Comparison of ENCODE assay signal across 15 cellular contexts in the genomic region with DNA sequence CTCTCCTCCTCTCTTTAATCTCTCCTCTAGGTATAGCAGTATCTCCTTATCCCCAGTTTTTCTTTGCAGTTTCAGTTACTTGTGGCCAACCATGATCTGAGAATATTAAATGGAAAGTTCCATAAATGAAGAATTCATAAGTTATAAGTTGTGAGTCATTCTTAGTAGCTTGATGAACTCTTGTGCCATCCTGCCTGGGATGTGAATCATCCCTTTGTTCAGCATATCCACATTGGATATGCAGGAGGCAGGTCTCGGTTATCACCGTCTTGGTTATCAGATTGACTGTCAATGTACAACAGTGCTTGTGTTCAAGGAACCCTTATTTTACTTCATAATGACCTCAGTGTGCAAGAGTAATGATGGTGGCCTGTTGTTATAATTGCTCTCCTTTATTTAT.
DNase-seq lines count a peak whose midpoint lies in the region; TF ChIP-seq lines count a peak whose summit lies in the region.
"Had no signal": no experiment of that assay in that cellular context is flagged by ENCODE, and none has a peak within 500 bp of the region (broad histone marks: within the 10 kb centered on the region; RNA-seq: fewer than 3 reads in every experiment).

No MANE protein-coding gene starts in this region.

- intact Hi-C loops in ascending aorta (cut with DNase I), result no loop called here

- TF ChIP-seq CTCF in choroid plexus epithelial cell (conservative IDR thresholded peaks at IDR 0.05; ENCODE audit: low read depth, low read length), result no peak
- no peak for TF ChIP-seq CTCF in ascending aorta (IDR thresholded peaks at IDR 0.05)

- H3K27ac ChIP-seq in ascending aorta, result no peak overlapping the region
- H3K27ac ChIP-seq: left ventricle myocardium inferior, suprapubic skin had no signal

- peak; percentile 9 for DNase-seq in AG08395 (ENCODE audit: low spot score)
- DNase-seq in LHCN-M2 (ENCODE audit: low read depth), result peak; percentile 78
- peak; percentile 34 for DNase-seq in choroid plexus epithelial cell (ENCODE audit: low read depth)
- peak; percentile 13 to 62 for DNase-seq in lung microvascular endothelial cell (ENCODE audit: low read depth in 2 of 2)
- DNase-seq in ascending aorta (ENCODE audit: low spot score in 2 of 2), result no peak
- no peak for DNase-seq in NCI-H2196 treated with DMSO at 0.1 percent for 48 hours (lab: John Stamatoyannopoulos, UW; ENCODE audit: unreplicated experiment)
- no peak for DNase-seq in DMS153 (lab: John Stamatoyannopoulos, UW)
- no peak for DNase-seq in NCI-H1930 (lab: John Stamatoyannopoulos, UW)
- DNase-seq: activated CD4-positive, alpha-beta T cell treated with anti-CD3 and anti-CD28 coated beads for 48 hours; activated T-cell treated with anti-CD3 and anti-CD28 coated beads, Interleukin-2, amount 50 U/mL, for 1 hour; left ventricle myocardium inferior; NCI-H1092 treated with DMSO at 0.1 percent for 48 hours; NCI-H2171 treated with DMSO at 0.1 percent for 48 hours; NK-92 treated with Interleukin-12 subunit alpha and Interleukin-12 subunit beta, amount 100 ng/mL, for 24 hours had no signal

- H3K36me3 ChIP-seq in ascending aorta, result no peaks in the 10 kb centered on the region
- H3K36me3 ChIP-seq: left ventricle myocardium inferior, suprapubic skin had no signal

- H3K27me3 ChIP-seq in ascending aorta, result no peaks in the 10 kb centered on the region
- H3K27me3 ChIP-seq: suprapubic skin had no signal

- H3K4me1 ChIP-seq in ascending aorta, result no peaks in the 10 kb centered on the region
- H3K4me1 ChIP-seq: suprapubic skin had no signal

- no peak overlapping the region for H3K4me3 ChIP-seq in choroid plexus epithelial cell (ENCODE audit: low read depth, low read length)
- H3K4me3 ChIP-seq in ascending aorta, result no peak overlapping the region
- H3K4me3 ChIP-seq: left ventricle myocardium inferior, suprapubic skin had no signal

- no peaks in the 10 kb centered on the region for H3K9me3 ChIP-seq in ascending aorta
- H3K9me3 ChIP-seq: suprapubic skin had no signal

Comparison
In these comparisons a context has a peak if more than half of its experiments do, and no peak if none do; other contexts are left out.
1. DNase-seq: peak in AG08395 (single experiment), LHCN-M2 (single experiment), choroid plexus epithelial cell (single experiment) and lung microvascular endothelial cell (2 of 2); none in ascending aorta (0 of 2), NCI-H2196 treated with DMSO at 0.1 percent for 48 hours (single experiment), DMS153 (single experiment) and NCI-H1930 (0 of 2).